ENCODE assay signal across 15 cellular contexts in the genomic region with DNA sequence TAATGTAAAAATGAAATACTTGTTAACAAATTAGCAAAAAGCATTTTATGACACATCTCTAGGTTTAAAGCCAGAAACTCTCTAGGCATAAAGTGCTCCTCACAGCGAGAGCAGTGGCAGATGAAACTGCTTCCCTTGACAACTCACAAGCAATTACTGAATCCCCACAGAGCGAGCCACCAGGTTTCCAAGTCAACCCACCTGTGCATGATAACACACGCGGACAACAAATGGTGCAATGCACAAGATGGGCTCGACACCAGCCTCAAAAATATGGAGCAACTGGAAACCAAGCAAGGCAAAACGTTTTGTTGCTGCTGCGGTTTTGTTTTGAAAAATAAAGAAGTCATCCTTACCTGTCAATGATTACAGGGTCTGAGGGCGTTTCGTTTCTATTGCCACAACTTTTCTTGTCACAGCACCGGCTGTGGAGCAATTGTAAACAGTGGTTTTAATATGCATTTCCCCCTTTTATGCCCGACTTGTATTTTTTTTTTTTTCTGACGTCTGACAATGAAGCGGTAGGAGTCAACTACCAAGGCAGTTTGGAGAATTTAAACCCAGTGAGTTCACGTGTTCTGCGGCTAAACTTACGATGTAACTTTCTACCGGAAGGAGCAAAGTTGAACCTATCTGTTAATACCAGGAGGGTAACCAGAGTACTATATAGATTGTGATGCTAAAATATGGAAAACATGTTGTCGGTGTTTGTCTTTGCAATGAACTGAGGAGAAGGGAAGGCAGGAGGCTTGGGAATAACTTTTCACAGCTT. TPM values are rescaled to one million over a fixed set of nuclear protein-coding genes. Genes with fewer than 3 reads are reported as not detected.
DNase-seq lines count a peak whose midpoint lies in the region; ATAC-seq and TF ChIP-seq lines count a peak whose summit lies in the region.
"Had no signal": no experiment of that assay in that cellular context is flagged by ENCODE, and none has a peak within 500 bp of the region (broad histone marks: within the 10 kb centered on the region; RNA-seq: fewer than 3 reads in every experiment).

No MANE protein-coding gene starts in this region.

- no peak overlapping the region for H2BK120ac ChIP-seq in neuronal stem cell (ENCODE audit: low read depth, low read length)

- no peak overlapping the region for H3K23ac ChIP-seq in neuronal stem cell (ENCODE audit: low read depth, low read length, poor library complexity)

- H2BK15ac ChIP-seq in neuronal stem cell (ENCODE audit: low read length): no peak overlapping the region

- H3K4me3 ChIP-seq in HUES64 (ENCODE audit: low read length): peak overlapping the region; percentile 18; the same call in 1 of the 2 replicates
- H3K4me3 ChIP-seq in neuronal stem cell (ENCODE audit: low read length in 2 of 2): no peak overlapping the region
- no peak overlapping the region for H3K4me3 ChIP-seq in brain microvascular endothelial cell (ENCODE audit: low read depth, low read length)
- no peak overlapping the region for H3K4me3 ChIP-seq in CD8-positive, alpha-beta memory T cell (ENCODE audit: low read length)
- H3K4me3 ChIP-seq: BLaER1 had no signal

- H2BK5ac ChIP-seq in neuronal stem cell (ENCODE audit: low read length): no peak overlapping the region

- H3K36me3 ChIP-seq in HUES64 (ENCODE audit: insufficient read depth, low read length): no peaks in the 10 kb centered on the region
- H3K36me3 ChIP-seq in neuronal stem cell (replicated peaks in 1 of 2; ENCODE audit: control insufficient read depth in 2 of 2, insufficient read depth in 2 of 2, low read length in 2 of 2): no peaks in the 10 kb centered on the region
- H3K36me3 ChIP-seq in brain microvascular endothelial cell (replicated peaks): no peaks in the 10 kb centered on the region
- H3K36me3 ChIP-seq in CD8-positive, alpha-beta memory T cell (ENCODE audit: insufficient read depth, low read length): no peaks in the 10 kb centered on the region
- H3K36me3 ChIP-seq: BLaER1, tibial nerve had no signal

- CTCF ChIA-PET in CD8-positive, alpha-beta memory T cell (lab: Charles Lee): interaction anchor here (1.3 kb wide), 1 partner anchor 68 kb away, joined by 3 read pairs; no protein-coding TSS in a partner anchor

- H2AFZ ChIP-seq in neuronal stem cell (ENCODE audit: low read length): no peak overlapping the region

- H2BK12ac ChIP-seq in neuronal stem cell (ENCODE audit: low read length): no peak overlapping the region

- POLR2A ChIA-PET in CD8-positive, alpha-beta memory T cell (lab: Charles Lee): no interaction called here

- peaks cover 0 to 17% (median 9%) of the 10 kb centered on the region in 5 donors for H3K9me3 Mint-ChIP-seq in CD8-positive, alpha-beta memory T cell

- H3K14ac ChIP-seq in neuronal stem cell (ENCODE audit: low read length): no peak overlapping the region

- H4K91ac ChIP-seq in neuronal stem cell (ENCODE audit: low read depth, low read length, poor library complexity): no peak overlapping the region

- no peak overlapping the region for H3K27ac Mint-ChIP-seq in CD8-positive, alpha-beta memory T cell

- no peak overlapping the region for H2AK5ac ChIP-seq in neuronal stem cell (ENCODE audit: low read depth, low read length)

- in situ Hi-C loops in brain microvascular endothelial cell (cut with HindIII; ENCODE audit: low pct_ligation_motif_present, low sequenced_read_pairs): no loop called here

- H3K79me1 ChIP-seq in neuronal stem cell (ENCODE audit: low read depth, low read length): no peaks in the 10 kb centered on the region

- WGBS in HUES64: 2% methylated on average over 18 of the region's 18 CpGs
- WGBS in neuronal stem cell (ENCODE audit: extremely low coverage in 2 of 2, insufficient read length in 2 of 2, insufficient replicate concordance in 1 of 2), 2 donors: no CpG with 5 or more reads among the region's 18 CpGs

- no peak overlapping the region for H3K18ac ChIP-seq in neuronal stem cell (ENCODE audit: low read length)

- peaks cover 0 to 6% (median 0%) of the 10 kb centered on the region in 3 donors for H3K36me3 Mint-ChIP-seq in CD8-positive, alpha-beta memory T cell

- peaks cover 12 to 25% (median 25%) of the 10 kb centered on the region in 3 donors for H3K4me1 Mint-ChIP-seq in CD8-positive, alpha-beta memory T cell

- DNase-seq in DMS153 treated with DMSO at 0.1 percent for 48 hours (lab: John Stamatoyannopoulos, UW; ENCODE audit: unreplicated experiment) (peak; percentile 46), fibroblast of peridontal ligament (ENCODE audit: extremely low read depth) (peak; percentile 20), neuronal stem cell (ENCODE audit: low spot score) (peak; percentile 26), brain microvascular endothelial cell (no peak)
- DNase-seq in CD8-positive, alpha-beta memory T cell: no peak
- no peak for DNase-seq in activated CD4-positive, alpha-beta T cell treated with anti-CD3 and anti-CD28 coated beads, Interleukin-2, amount 50 U/mL, for 1 hour
- DNase-seq: activated CD8-positive, alpha-beta memory T cell treated with anti-CD3 and anti-CD28 coated beads, Interleukin-2, amount 50 U/mL, for 4 hours; activated naive CD4-positive, alpha-beta T cell treated with anti-CD3 and anti-CD28 coated beads, Interleukin-2, amount 50 U/mL, for 16 hours; HCEC 1CT; stimulated activated CD4-positive, alpha-beta T cell treated with anti-CD3 and anti-CD28 coated beads, Interleukin-2, amount 100 ng/mL, for 48 hours; SW 1271 had no signal

- H3K27me3 Mint-ChIP-seq in CD8-positive, alpha-beta memory T cell: peaks cover 63 to 82% of the 10 kb centered on the region in 2 donors

- no peak overlapping the region for H4K8ac ChIP-seq in neuronal stem cell (ENCODE audit: low read depth, low read length)

- no peak for TF ChIP-seq CTCF in brain microvascular endothelial cell (IDR thresholded peaks at IDR 0.05; ENCODE audit: low read depth, low read length, missing control alignments)

- H3K4me2 ChIP-seq in neuronal stem cell (ENCODE audit: insufficient read depth, low read length, poor library complexity, severe bottlenecking): no peak overlapping the region
- H3K4me2 ChIP-seq: BLaER1 had no signal

- H3K4me1 ChIP-seq in HUES64 (ENCODE audit: insufficient read depth, low read length): peaks cover 53% of the 10 kb centered on the region
- peaks cover 15 to 18% of the 10 kb centered on the region in 2 donors for H3K4me1 ChIP-seq in neuronal stem cell (ENCODE audit: control insufficient read depth in 2 of 2, insufficient read depth in 1 of 2, low read depth in 1 of 2, low read length in 2 of 2)
- peaks cover 6% of the 10 kb centered on the region for H3K4me1 ChIP-seq in CD8-positive, alpha-beta memory T cell (ENCODE audit: insufficient read depth, low read length)

- H3K27ac ChIP-seq in HUES64 (ENCODE audit: low read depth, low read length) (no peak overlapping the region; the same call in 1 of the 2 replicates), neuronal stem cell (replicated peaks; ENCODE audit: low read length) (no peak overlapping the region), brain microvascular endothelial cell (no peak overlapping the region)
- H3K27ac ChIP-seq in CD8-positive, alpha-beta memory T cell (ENCODE audit: low read depth, low read length): no peak overlapping the region
- H3K27ac ChIP-seq: BLaER1 had no signal

- H3K9me3 ChIP-seq in HUES64 (ENCODE audit: insufficient read depth, low read depth, low read length) (no peaks in the 10 kb centered on the region), neuronal stem cell (replicated peaks in 1 of 2; ENCODE audit: control insufficient read depth in 2 of 2, insufficient read depth in 1 of 2, low read depth in 1 of 2, low read length in 2 of 2) (no peaks in the 10 kb centered on the region)
- no peaks in the 10 kb centered on the region for H3K9me3 ChIP-seq in CD8-positive, alpha-beta memory T cell (ENCODE audit: low read length)
- H3K9me3 ChIP-seq: BLaER1, tibial nerve had no signal

- H3K27me3 ChIP-seq in HUES64 (ENCODE audit: insufficient read depth, low read length): peaks cover 88% of the 10 kb centered on the region
- peaks cover 9 to 60% (median 51%) of the 10 kb centered on the region in 3 experiments for H3K27me3 ChIP-seq in neuronal stem cell (ENCODE audit: control insufficient read depth in 3 of 3, insufficient read depth in 3 of 3, low read depth in 1 of 3, low read length in 3 of 3)
- H3K27me3 ChIP-seq in brain microvascular endothelial cell (replicated peaks): peaks cover 46% of the 10 kb centered on the region
- H3K27me3 ChIP-seq in CD8-positive, alpha-beta memory T cell (ENCODE audit: insufficient read depth, low read length, poor library complexity, severe bottlenecking): peaks cover 45% of the 10 kb centered on the region

- peak overlapping the region in 1 of 7 donors; percentile 3 for H3K4me3 Mint-ChIP-seq in CD8-positive, alpha-beta memory T cell

- H3K9ac ChIP-seq in HUES64 (ENCODE audit: low read depth, low read length) (no peak overlapping the region), neuronal stem cell (ENCODE audit: low read depth, low read length, poor library complexity) (no peak overlapping the region)
- H3K9ac ChIP-seq: BLaER1 had no signal

- ATAC-seq in HG03457 (IDR thresholded peaks at IDR 0.05; ENCODE audit: unreplicated experiment): no peak

- no peak overlapping the region for H3K4ac ChIP-seq in neuronal stem cell (ENCODE audit: low read length)

RNA-seq across cellular contexts. Expression of gene EBF3, which starts 7.0 kb away (rescaled TPM):
- polyA plus RNA-seq in HUES64 (2013, experiment 1 of 2): 0.65 TPM
- polyA plus RNA-seq in HUES64 (2013, experiment 2 of 2): 1.3 TPM
- 3.3 TPM for polyA plus RNA-seq in neuronal stem cell (2013, experiment 1 of 2)
- 3.1 TPM for polyA plus RNA-seq in neuronal stem cell (2013, experiment 2 of 2)
- not detected for total RNA-seq in CD8-positive, alpha-beta memory T cell
- polyA plus RNA-seq in CD8-positive, alpha-beta memory T cell: not detected

Comparison
In these comparisons a context has a peak if more than half of its experiments do, and no peak if none do; other contexts are left out.
1. DNase-seq: peak in DMS153 treated with DMSO at 0.1 percent for 48 hours (single experiment), fibroblast of peridontal ligament (single experiment) and neuronal stem cell (single experiment); none in brain microvascular endothelial cell (single experiment), CD8-positive, alpha-beta memory T cell (0 of 5) and activated CD4-positive, alpha-beta T cell treated with anti-CD3 and anti-CD28 coated beads, Interleukin-2, amount 50 U/mL, for 1 hour (single experiment).